In the genomic region with DNA sequence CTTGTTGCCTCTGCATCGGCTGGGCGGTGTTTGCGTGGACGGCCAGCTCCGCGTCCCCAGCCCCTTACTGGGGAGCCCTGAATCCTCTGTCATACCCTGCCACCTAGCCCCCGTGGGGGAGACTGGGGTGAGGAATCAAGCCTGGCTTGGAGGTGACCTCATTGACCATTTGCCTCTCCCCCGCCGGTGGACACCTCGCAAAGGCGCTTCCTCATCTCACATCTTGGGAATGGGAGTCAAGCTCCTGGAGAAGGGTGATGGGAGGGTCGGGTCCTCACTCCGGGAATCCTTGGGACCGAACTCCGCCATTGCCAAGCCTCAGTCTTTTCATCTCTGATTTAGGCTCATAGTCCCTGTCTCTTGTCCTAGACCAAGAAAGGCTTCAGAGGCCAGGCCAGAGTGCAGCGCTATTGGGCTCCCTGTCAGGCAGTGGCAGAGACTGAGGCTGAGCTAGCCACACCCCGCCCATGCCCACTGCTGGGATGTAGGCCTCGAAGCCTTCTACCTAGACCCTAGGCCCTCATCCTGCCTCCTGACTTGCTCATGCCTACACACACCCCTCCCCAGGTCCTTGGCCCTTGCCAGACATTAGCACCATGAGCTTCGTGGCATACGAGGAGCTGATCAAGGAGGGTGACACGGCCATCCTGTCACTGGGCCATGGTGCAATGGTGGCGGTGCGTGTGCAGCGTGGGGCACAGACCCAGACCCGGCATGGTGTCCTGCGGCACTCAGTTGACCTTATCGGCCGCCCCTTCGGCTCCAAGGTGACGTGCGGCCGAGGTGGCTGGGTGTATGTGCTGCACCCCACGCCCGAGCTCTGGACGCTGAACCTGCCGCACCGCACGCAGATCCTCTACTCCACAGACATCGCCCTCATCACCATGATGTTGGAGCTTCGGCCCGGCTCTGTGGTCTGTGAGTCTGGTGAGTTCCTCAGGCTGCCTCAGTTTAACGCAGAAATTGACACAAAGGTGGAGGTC, we compare ENCODE assay signal across 1 cellular context.
TF ChIP-seq lines count a peak whose summit lies in the region.

No MANE protein-coding gene starts in this region.

TF ChIP-seq in HepG2, 621 proteins besides CTCF, POLR2A, EP300 and RAD21 (continued from another document and continues in another):
- TF ChIP-seq, protein P1, sequence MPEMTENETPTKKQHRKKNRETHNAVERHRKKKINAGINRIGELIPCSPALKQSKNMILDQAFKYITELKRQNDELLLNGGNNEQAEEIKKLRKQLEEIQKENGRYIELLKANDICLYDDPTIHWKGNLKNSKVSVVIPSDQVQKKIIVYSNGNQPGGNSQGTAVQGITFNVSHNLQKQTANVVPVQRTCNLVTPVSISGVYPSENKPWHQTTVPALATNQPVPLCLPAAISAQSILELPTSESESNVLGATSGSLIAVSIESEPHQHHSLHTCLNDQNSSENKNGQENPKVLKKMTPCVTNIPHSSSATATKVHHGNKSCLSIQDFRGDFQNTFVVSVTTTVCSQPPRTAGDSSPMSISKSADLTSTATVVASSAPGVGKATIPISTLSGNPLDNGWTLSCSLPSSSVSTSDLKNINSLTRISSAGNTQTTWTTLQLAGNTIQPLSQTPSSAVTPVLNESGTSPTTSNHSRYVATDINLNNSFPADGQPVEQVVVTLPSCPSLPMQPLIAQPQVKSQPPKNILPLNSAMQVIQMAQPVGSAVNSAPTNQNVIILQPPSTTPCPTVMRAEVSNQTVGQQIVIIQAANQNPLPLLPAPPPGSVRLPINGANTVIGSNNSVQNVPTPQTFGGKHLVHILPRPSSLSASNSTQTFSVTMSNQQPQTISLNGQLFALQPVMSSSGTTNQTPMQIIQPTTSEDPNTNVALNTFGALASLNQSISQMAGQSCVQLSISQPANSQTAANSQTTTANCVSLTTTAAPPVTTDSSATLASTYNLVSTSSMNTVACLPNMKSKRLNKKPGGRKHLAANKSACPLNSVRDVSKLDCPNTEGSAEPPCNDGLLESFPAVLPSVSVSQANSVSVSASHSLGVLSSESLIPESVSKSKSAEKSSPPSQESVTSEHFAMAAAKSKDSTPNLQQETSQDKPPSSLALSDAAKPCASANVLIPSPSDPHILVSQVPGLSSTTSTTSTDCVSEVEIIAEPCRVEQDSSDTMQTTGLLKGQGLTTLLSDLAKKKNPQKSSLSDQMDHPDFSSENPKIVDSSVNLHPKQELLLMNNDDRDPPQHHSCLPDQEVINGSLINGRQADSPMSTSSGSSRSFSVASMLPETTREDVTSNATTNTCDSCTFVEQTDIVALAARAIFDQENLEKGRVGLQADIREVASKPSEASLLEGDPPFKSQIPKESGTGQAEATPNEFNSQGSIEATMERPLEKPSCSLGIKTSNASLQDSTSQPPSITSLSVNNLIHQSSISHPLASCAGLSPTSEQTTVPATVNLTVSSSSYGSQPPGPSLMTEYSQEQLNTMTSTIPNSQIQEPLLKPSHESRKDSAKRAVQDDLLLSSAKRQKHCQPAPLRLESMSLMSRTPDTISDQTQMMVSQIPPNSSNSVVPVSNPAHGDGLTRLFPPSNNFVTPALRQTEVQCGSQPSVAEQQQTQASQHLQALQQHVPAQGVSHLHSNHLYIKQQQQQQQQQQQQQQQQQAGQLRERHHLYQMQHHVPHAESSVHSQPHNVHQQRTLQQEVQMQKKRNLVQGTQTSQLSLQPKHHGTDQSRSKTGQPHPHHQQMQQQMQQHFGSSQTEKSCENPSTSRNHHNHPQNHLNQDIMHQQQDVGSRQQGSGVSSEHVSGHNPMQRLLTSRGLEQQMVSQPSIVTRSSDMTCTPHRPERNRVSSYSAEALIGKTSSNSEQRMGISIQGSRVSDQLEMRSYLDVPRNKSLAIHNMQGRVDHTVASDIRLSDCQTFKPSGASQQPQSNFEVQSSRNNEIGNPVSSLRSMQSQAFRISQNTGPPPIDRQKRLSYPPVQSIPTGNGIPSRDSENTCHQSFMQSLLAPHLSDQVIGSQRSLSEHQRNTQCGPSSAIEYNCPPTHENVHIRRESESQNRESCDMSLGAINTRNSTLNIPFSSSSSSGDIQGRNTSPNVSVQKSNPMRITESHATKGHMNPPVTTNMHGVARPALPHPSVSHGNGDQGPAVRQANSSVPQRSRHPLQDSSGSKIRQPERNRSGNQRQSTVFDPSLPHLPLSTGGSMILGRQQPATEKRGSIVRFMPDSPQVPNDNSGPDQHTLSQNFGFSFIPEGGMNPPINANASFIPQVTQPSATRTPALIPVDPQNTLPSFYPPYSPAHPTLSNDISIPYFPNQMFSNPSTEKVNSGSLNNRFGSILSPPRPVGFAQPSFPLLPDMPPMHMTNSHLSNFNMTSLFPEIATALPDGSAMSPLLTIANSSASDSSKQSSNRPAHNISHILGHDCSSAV (CRISPR knock-in tag; IDR thresholded peaks at IDR 0.05; ENCODE audit: borderline replicate concordance) = no peak
- TF ChIP-seq, protein P2, sequence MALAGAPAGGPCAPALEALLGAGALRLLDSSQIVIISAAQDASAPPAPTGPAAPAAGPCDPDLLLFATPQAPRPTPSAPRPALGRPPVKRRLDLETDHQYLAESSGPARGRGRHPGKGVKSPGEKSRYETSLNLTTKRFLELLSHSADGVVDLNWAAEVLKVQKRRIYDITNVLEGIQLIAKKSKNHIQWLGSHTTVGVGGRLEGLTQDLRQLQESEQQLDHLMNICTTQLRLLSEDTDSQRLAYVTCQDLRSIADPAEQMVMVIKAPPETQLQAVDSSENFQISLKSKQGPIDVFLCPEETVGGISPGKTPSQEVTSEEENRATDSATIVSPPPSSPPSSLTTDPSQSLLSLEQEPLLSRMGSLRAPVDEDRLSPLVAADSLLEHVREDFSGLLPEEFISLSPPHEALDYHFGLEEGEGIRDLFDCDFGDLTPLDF (CRISPR knock-in tag; IDR thresholded peaks at IDR 0.05) = no peak
- TF ChIP-seq ZNF883 (CRISPR knock-in tag; IDR thresholded peaks at IDR 0.05; ENCODE audit: not compliant biosample characterization) (no peak), NR2F1 (CRISPR knock-in tag; IDR thresholded peaks at IDR 0.05) (no peak), ZNF143 (CRISPR knock-in tag; IDR thresholded peaks at IDR 0.05) (no peak), ZNF547 (CRISPR knock-in tag; IDR thresholded peaks at IDR 0.05) (no peak), ZNF557 (CRISPR knock-in tag; IDR thresholded peaks at IDR 0.05) (no peak), ZNF670 (CRISPR knock-in tag; IDR thresholded peaks at IDR 0.05; ENCODE audit: borderline replicate concordance) (no peak), ZNF451 (CRISPR knock-in tag; IDR thresholded peaks at IDR 0.05) (no peak), ZNF775 (CRISPR knock-in tag; IDR thresholded peaks at IDR 0.05; ENCODE audit: borderline replicate concordance) (no peak), MTA1 (CRISPR knock-in tag; IDR thresholded peaks at IDR 0.05; ENCODE audit: borderline replicate concordance) (no peak), MTF2 (CRISPR knock-in tag; IDR thresholded peaks at IDR 0.05; ENCODE audit: borderline replicate concordance) (0 out of 2 replicates have a peak, but pooled peaks have one; percentile 13), ZFX (CRISPR knock-in tag; IDR thresholded peaks at IDR 0.05; ENCODE audit: low read depth) (peak; percentile 26; the same call in 1 of the 2 replicates), ZNF589 (CRISPR knock-in tag; conservative IDR thresholded peaks at IDR 0.05) (no peak), ZNF572 (CRISPR knock-in tag; IDR thresholded peaks at IDR 0.05) (no peak), MXD4 (CRISPR knock-in tag; IDR thresholded peaks at IDR 0.05) (peak; percentile 13; the same call in 1 of the 2 replicates)
- TF ChIP-seq, protein P3, sequence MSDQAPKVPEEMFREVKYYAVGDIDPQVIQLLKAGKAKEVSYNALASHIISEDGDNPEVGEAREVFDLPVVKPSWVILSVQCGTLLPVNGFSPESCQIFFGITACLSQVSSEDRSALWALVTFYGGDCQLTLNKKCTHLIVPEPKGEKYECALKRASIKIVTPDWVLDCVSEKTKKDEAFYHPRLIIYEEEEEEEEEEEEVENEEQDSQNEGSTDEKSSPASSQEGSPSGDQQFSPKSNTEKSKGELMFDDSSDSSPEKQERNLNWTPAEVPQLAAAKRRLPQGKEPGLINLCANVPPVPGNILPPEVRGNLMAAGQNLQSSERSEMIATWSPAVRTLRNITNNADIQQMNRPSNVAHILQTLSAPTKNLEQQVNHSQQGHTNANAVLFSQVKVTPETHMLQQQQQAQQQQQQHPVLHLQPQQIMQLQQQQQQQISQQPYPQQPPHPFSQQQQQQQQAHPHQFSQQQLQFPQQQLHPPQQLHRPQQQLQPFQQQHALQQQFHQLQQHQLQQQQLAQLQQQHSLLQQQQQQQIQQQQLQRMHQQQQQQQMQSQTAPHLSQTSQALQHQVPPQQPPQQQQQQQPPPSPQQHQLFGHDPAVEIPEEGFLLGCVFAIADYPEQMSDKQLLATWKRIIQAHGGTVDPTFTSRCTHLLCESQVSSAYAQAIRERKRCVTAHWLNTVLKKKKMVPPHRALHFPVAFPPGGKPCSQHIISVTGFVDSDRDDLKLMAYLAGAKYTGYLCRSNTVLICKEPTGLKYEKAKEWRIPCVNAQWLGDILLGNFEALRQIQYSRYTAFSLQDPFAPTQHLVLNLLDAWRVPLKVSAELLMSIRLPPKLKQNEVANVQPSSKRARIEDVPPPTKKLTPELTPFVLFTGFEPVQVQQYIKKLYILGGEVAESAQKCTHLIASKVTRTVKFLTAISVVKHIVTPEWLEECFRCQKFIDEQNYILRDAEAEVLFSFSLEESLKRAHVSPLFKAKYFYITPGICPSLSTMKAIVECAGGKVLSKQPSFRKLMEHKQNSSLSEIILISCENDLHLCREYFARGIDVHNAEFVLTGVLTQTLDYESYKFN (CRISPR knock-in tag; conservative IDR thresholded peaks at IDR 0.05) = no peak
- TF ChIP-seq, protein P4, sequence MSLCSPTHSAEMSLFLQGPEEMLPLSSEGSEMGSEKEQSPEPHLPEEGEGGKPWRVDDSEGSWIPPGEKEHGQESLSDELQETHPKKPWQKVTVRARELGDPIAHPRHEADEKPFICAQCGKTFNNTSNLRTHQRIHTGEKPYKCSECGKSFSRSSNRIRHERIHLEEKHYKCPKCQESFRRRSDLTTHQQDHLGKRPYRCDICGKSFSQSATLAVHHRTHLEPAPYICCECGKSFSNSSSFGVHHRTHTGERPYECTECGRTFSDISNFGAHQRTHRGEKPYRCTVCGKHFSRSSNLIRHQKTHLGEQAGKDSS (CRISPR knock-in tag; IDR thresholded peaks at IDR 0.05; ENCODE audit: borderline replicate concordance, low read depth) = 0 out of 2 replicates have a peak, but pooled peaks have one; percentile 32
- TF ChIP-seq, protein P5, sequence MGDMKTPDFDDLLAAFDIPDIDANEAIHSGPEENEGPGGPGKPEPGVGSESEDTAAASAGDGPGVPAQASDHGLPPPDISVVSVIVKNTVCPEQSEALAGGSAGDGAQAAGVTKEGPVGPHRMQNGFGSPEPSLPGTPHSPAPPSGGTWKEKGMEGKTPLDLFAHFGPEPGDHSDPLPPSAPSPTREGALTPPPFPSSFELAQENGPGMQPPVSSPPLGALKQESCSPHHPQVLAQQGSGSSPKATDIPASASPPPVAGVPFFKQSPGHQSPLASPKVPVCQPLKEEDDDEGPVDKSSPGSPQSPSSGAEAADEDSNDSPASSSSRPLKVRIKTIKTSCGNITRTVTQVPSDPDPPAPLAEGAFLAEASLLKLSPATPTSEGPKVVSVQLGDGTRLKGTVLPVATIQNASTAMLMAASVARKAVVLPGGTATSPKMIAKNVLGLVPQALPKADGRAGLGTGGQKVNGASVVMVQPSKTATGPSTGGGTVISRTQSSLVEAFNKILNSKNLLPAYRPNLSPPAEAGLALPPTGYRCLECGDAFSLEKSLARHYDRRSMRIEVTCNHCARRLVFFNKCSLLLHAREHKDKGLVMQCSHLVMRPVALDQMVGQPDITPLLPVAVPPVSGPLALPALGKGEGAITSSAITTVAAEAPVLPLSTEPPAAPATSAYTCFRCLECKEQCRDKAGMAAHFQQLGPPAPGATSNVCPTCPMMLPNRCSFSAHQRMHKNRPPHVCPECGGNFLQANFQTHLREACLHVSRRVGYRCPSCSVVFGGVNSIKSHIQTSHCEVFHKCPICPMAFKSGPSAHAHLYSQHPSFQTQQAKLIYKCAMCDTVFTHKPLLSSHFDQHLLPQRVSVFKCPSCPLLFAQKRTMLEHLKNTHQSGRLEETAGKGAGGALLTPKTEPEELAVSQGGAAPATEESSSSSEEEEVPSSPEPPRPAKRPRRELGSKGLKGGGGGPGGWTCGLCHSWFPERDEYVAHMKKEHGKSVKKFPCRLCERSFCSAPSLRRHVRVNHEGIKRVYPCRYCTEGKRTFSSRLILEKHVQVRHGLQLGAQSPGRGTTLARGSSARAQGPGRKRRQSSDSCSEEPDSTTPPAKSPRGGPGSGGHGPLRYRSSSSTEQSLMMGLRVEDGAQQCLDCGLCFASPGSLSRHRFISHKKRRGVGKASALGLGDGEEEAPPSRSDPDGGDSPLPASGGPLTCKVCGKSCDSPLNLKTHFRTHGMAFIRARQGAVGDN (CRISPR knock-in tag; IDR thresholded peaks at IDR 0.05) = no peak
- TF ChIP-seq, protein P6, sequence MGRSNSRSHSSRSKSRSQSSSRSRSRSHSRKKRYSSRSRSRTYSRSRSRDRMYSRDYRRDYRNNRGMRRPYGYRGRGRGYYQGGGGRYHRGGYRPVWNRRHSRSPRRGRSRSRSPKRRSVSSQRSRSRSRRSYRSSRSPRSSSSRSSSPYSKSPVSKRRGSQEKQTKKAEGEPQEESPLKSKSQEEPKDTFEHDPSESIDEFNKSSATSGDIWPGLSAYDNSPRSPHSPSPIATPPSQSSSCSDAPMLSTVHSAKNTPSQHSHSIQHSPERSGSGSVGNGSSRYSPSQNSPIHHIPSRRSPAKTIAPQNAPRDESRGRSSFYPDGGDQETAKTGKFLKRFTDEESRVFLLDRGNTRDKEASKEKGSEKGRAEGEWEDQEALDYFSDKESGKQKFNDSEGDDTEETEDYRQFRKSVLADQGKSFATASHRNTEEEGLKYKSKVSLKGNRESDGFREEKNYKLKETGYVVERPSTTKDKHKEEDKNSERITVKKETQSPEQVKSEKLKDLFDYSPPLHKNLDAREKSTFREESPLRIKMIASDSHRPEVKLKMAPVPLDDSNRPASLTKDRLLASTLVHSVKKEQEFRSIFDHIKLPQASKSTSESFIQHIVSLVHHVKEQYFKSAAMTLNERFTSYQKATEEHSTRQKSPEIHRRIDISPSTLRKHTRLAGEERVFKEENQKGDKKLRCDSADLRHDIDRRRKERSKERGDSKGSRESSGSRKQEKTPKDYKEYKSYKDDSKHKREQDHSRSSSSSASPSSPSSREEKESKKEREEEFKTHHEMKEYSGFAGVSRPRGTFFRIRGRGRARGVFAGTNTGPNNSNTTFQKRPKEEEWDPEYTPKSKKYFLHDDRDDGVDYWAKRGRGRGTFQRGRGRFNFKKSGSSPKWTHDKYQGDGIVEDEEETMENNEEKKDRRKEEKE (IDR thresholded peaks at IDR 0.05) = no peak
- TF ChIP-seq, protein P7, sequence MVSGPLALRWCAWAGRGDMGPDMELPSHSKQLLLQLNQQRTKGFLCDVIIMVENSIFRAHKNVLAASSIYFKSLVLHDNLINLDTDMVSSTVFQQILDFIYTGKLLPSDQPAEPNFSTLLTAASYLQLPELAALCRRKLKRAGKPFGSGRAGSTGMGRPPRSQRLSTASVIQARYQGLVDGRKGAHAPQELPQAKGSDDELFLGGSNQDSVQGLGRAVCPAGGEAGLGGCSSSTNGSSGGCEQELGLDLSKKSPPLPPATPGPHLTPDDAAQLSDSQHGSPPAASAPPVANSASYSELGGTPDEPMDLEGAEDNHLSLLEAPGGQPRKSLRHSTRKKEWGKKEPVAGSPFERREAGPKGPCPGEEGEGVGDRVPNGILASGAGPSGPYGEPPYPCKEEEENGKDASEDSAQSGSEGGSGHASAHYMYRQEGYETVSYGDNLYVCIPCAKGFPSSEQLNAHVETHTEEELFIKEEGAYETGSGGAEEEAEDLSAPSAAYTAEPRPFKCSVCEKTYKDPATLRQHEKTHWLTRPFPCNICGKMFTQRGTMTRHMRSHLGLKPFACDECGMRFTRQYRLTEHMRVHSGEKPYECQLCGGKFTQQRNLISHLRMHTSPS (CRISPR knock-in tag; IDR thresholded peaks at IDR 0.05; ENCODE audit: low read depth) = no peak
